20 cellular contexts compared by ENCODE assay signal in genomic region chr9:99004717-99005460, GRCh38.
DNase-seq lines count a peak whose midpoint lies in the region; ATAC-seq lines count a peak whose summit lies in the region.
"Had no signal": no experiment of that assay in that cellular context is flagged by ENCODE, and none has a peak within 500 bp of the region (broad histone marks: within the 10 kb centered on the region; RNA-seq: fewer than 3 reads in every experiment).

No MANE protein-coding gene starts in this region.

- H3K4me1 Mint-ChIP-seq in immature natural killer cell: peaks cover 17 to 35% of the 10 kb centered on the region in 2 donors
- peaks cover 10% of the 10 kb centered on the region for H3K4me1 Mint-ChIP-seq in stimulated activated memory B cell treated with anti-CD40 and anti-IgM and Interleukin-4, amounts not matched to agents 10 μg/mL and 1 μg/mL and 100 μg/mL, for 72 hours

- peak; percentile 16 for ATAC-seq in stimulated activated memory B cell treated with anti-CD40 and anti-IgM and Interleukin-4, amounts not matched to agents 10 μg/mL and 1 μg/mL and 100 μg/mL, for 72 hours
- no peak for ATAC-seq in HG03039 (IDR thresholded peaks at IDR 0.05; ENCODE audit: unreplicated experiment)

- H3K36me3 Mint-ChIP-seq in immature natural killer cell: peaks cover 0 to 7% (median 0%) of the 10 kb centered on the region in 3 donors
- H3K36me3 Mint-ChIP-seq in stimulated activated memory B cell treated with anti-CD40 and anti-IgM and Interleukin-4, amounts not matched to agents 10 μg/mL and 1 μg/mL and 100 μg/mL, for 72 hours: no peaks in the 10 kb centered on the region
- H3K36me3 Mint-ChIP-seq: CD4-positive, CD25-positive, alpha-beta regulatory T cell had no signal

- DNase-seq in activated CD8-positive, alpha-beta memory T cell treated with anti-CD3 and anti-CD28 coated beads for 24 hours: peak; percentile 43
- DNase-seq in activated CD8-positive, alpha-beta memory T cell treated with anti-CD3 and anti-CD28 coated beads, Interleukin-2, amount 50 U/mL, for 4 hours: no peak
- peak; percentile 26 for DNase-seq in activated CD8-positive, alpha-beta memory T cell treated with anti-CD3 and anti-CD28 coated beads, Interleukin-2, amount 50 U/mL, for 48 hours
- DNase-seq in immature natural killer cell (peak in 2 of 3 donors; percentile 6 to 14), NCI-H1092 (lab: John Stamatoyannopoulos, UW) (no peak)
- DNase-seq in stimulated activated CD4-positive, alpha-beta T cell treated with anti-CD3 and anti-CD28 coated beads, Interleukin-12 subunit alpha, Interleukin-12 subunit beta, amount 100 ng/mL, for 4 hours: no peak
- DNase-seq: CD4-positive, CD25-positive, alpha-beta regulatory T cell; COR-L47; DMS 273 treated with DMSO at 0.1 percent for 48 hours; MM.1S; NCI-H1092 treated with DMSO at 0.1 percent for 48 hours; NCI-H146; NCI-H2029 treated with DMSO at 0.1 percent for 48 hours; NCI-H2171 treated with DMSO at 0.1 percent for 48 hours; NCI-H446 treated with DMSO at 0.1 percent for 48 hours; NK-92 treated with Interleukin-12 subunit alpha and Interleukin-12 subunit beta, amount 100 ng/mL, for 24 hours; SHP77 treated with DMSO at 0.1 percent for 48 hours had no signal

- no peak overlapping the region for H3K4me3 Mint-ChIP-seq in immature natural killer cell
- H3K4me3 Mint-ChIP-seq in stimulated activated memory B cell treated with anti-CD40 and anti-IgM and Interleukin-4, amounts not matched to agents 10 μg/mL and 1 μg/mL and 100 μg/mL, for 72 hours: no peak overlapping the region
- H3K4me3 Mint-ChIP-seq: B cell; CD4-positive, CD25-positive, alpha-beta regulatory T cell had no signal

- H3K9me3 Mint-ChIP-seq in immature natural killer cell: no peaks in the 10 kb centered on the region
- peaks cover under 1% of the 10 kb centered on the region for H3K9me3 Mint-ChIP-seq in stimulated activated memory B cell treated with anti-CD40 and anti-IgM and Interleukin-4, amounts not matched to agents 10 μg/mL and 1 μg/mL and 100 μg/mL, for 72 hours

- peaks cover 3 to 9% (median 4%) of the 10 kb centered on the region in 3 donors for H3K27me3 Mint-ChIP-seq in immature natural killer cell (ENCODE audit: low read depth in 3 of 3)
- H3K27me3 Mint-ChIP-seq in stimulated activated memory B cell treated with anti-CD40 and anti-IgM and Interleukin-4, amounts not matched to agents 10 μg/mL and 1 μg/mL and 100 μg/mL, for 72 hours: no peaks in the 10 kb centered on the region
- H3K27me3 Mint-ChIP-seq: B cell had no signal

- peak overlapping the region in 3 of 6 donors; percentile 51 to 65 (median 53) for H3K27ac Mint-ChIP-seq in immature natural killer cell
- peak overlapping the region; percentile 10 for H3K27ac Mint-ChIP-seq in stimulated activated memory B cell treated with anti-CD40 and anti-IgM and Interleukin-4, amounts not matched to agents 10 μg/mL and 1 μg/mL and 100 μg/mL, for 72 hours
- H3K27ac Mint-ChIP-seq: B cell had no signal

Comparison
In these comparisons a context has a peak if more than half of its experiments do, and no peak if none do; other contexts are left out.
1. DNase-seq: peak in activated CD8-positive, alpha-beta memory T cell treated with anti-CD3 and anti-CD28 coated beads for 24 hours (single experiment), activated CD8-positive, alpha-beta memory T cell treated with anti-CD3 and anti-CD28 coated beads, Interleukin-2, amount 50 U/mL, for 48 hours (single experiment) and immature natural killer cell (2 of 3); none in activated CD8-positive, alpha-beta memory T cell treated with anti-CD3 and anti-CD28 coated beads, Interleukin-2, amount 50 U/mL, for 4 hours (single experiment), stimulated activated CD4-positive, alpha-beta T cell treated with anti-CD3 and anti-CD28 coated beads, Interleukin-12 subunit alpha, Interleukin-12 subunit beta, amount 100 ng/mL, for 4 hours (single experiment) and NCI-H1092 (single experiment).